22 cellular contexts compared by ENCODE assay signal in genomic region chrX:118383120-118383519, GRCh38.
"Had no signal": no experiment of that assay in that cellular context is flagged by ENCODE, and none has a peak within 500 bp of the region (broad histone marks: within the 10 kb centered on the region; RNA-seq: fewer than 3 reads in every experiment).

No MANE protein-coding gene starts in this region.

- H3K4me1 ChIP-seq: adrenal gland, lower lobe of right lung, sigmoid colon, tibial nerve had no signal

- DNase-seq: activated CD4-positive, alpha-beta T cell treated with anti-CD3 and anti-CD28 coated beads for 36 hours; activated CD4-positive, alpha-beta T cell treated with anti-CD3 and anti-CD28 coated beads, Interleukin-2, amount 50 U/mL, for 48 hours; activated gamma-delta T cell treated with Interleukin-2 at 50 U/mL for 16 hours; activated T-cell treated with anti-CD3 and anti-CD28 coated beads for 4 hours; adrenal gland; dorsolateral prefrontal cortex; endodermal cell; left colon; lower lobe of right lung; sigmoid colon; stimulated activated CD4-positive, alpha-beta T cell treated with anti-CD3 and anti-CD28 coated beads, Interleukin-12 subunit alpha, Interleukin-12 subunit beta, amount 100 ng/mL, for 4 hours; stimulated activated CD4-positive, alpha-beta T cell treated with anti-CD3 and anti-CD28 coated beads, Interleukin-1b, Interleukin-23, amount 100 ng/mL, for 48 hours; stimulated activated CD8-positive, alpha-beta memory T cell treated with anti-CD3 and anti-CD28 coated beads, Interleukin-4, amount 100 ng/mL, for 48 hours; stimulated activated naive CD4-positive, alpha-beta T cell had no signal

- H3K79me2 ChIP-seq: hepatocyte had no signal

- H3K4me3 Mint-ChIP-seq: activated CD4-positive, alpha-beta T cell treated with anti-CD3 and anti-CD28 coated beads for 36 hours; activated T-helper 1 cell treated with anti-CD3 and anti-CD28 coated beads, Interleukin-12 subunit alpha, Interleukin-12 subunit beta, Interleukin-2, Interleukin-4 antibody, amounts not matched to agents 30 ng/mL and 10 ng/mL and 1 ng/mL, durations not matched to agents 14 hours and 24 hours and 36 hours; endodermal cell; mesothelial cell of epicardium; natural killer cell treated with Interleukin-12 subunit alpha and Interleukin-12 subunit beta and Interleukin-15 and Interleukin-18, amount 100 ng/mL, for 72 hours; T-helper 2 cell treated with Interferon-gamma antibody and Interleukin-4, amounts not matched to agents 5 μg/mL and 100 μg/mL, for 36 hours; WTC11 had no signal

- H3K4me2 ChIP-seq: hepatocyte had no signal

- H3K36me3 ChIP-seq: adrenal gland, sigmoid colon, tibial nerve had no signal

- H3K9me3 ChIP-seq: adrenal gland, lower lobe of right lung, sigmoid colon, tibial nerve had no signal

- H3K4me3 ChIP-seq: adrenal gland, dorsolateral prefrontal cortex, hepatocyte, lower lobe of right lung, sigmoid colon, tibial nerve had no signal

- H3K27ac ChIP-seq: adrenal gland, dorsolateral prefrontal cortex, hepatocyte, lower lobe of right lung, sigmoid colon, tibial nerve had no signal

- H3K9me3 Mint-ChIP-seq: activated naive CD4-positive, alpha-beta T cell treated with anti-CD3 and anti-CD28 coated beads, Interleukin-2, amount 50 U/mL, for 72 hours; activated T-helper 1 cell treated with anti-CD3 and anti-CD28 coated beads, Interleukin-12 subunit alpha, Interleukin-12 subunit beta, Interleukin-2, Interleukin-4 antibody, amounts not matched to agents 30 ng/mL and 10 ng/mL and 1 ng/mL, durations not matched to agents 14 hours and 24 hours and 36 hours; natural killer cell treated with Interleukin-12 subunit alpha and Interleukin-12 subunit beta and Interleukin-15 and Interleukin-18, amount 100 ng/mL, for 72 hours; T-helper 2 cell treated with Interferon-gamma antibody and Interleukin-4, amounts not matched to agents 5 μg/mL and 100 μg/mL, for 36 hours; WTC11 had no signal

- H3K27ac Mint-ChIP-seq: activated CD4-positive, alpha-beta T cell treated with anti-CD3 and anti-CD28 coated beads for 36 hours; activated naive CD4-positive, alpha-beta T cell treated with anti-CD3 and anti-CD28 coated beads, Interleukin-2, amount 50 U/mL, for 72 hours; activated T-helper 1 cell treated with anti-CD3 and anti-CD28 coated beads, Interleukin-12 subunit alpha, Interleukin-12 subunit beta, Interleukin-2, Interleukin-4 antibody, amounts not matched to agents 30 ng/mL and 10 ng/mL and 1 ng/mL, durations not matched to agents 14 hours and 24 hours and 36 hours; endodermal cell; mesothelial cell of epicardium; natural killer cell treated with Interleukin-12 subunit alpha and Interleukin-12 subunit beta and Interleukin-15 and Interleukin-18, amount 100 ng/mL, for 72 hours; T-helper 2 cell treated with Interferon-gamma antibody and Interleukin-4, amounts not matched to agents 5 μg/mL and 100 μg/mL, for 36 hours; WTC11 had no signal

- H3K27me3 Mint-ChIP-seq: activated CD4-positive, alpha-beta T cell treated with anti-CD3 and anti-CD28 coated beads for 36 hours; natural killer cell treated with Interleukin-12 subunit alpha and Interleukin-12 subunit beta and Interleukin-15 and Interleukin-18, amount 100 ng/mL, for 72 hours had no signal

- H3K4me1 Mint-ChIP-seq: activated CD4-positive, alpha-beta T cell treated with anti-CD3 and anti-CD28 coated beads for 36 hours; endodermal cell; mesothelial cell of epicardium; WTC11 had no signal

- H3K27me3 ChIP-seq: adrenal gland, hepatocyte, sigmoid colon, tibial nerve had no signal

- H2AFZ ChIP-seq: hepatocyte had no signal

- H3K36me3 Mint-ChIP-seq: activated naive CD4-positive, alpha-beta T cell treated with anti-CD3 and anti-CD28 coated beads, Interleukin-2, amount 50 U/mL, for 72 hours; natural killer cell treated with Interleukin-12 subunit alpha and Interleukin-12 subunit beta and Interleukin-15 and Interleukin-18, amount 100 ng/mL, for 72 hours had no signal
